Comparison of ENCODE assay signal across 19 cellular contexts in the genomic region with DNA sequence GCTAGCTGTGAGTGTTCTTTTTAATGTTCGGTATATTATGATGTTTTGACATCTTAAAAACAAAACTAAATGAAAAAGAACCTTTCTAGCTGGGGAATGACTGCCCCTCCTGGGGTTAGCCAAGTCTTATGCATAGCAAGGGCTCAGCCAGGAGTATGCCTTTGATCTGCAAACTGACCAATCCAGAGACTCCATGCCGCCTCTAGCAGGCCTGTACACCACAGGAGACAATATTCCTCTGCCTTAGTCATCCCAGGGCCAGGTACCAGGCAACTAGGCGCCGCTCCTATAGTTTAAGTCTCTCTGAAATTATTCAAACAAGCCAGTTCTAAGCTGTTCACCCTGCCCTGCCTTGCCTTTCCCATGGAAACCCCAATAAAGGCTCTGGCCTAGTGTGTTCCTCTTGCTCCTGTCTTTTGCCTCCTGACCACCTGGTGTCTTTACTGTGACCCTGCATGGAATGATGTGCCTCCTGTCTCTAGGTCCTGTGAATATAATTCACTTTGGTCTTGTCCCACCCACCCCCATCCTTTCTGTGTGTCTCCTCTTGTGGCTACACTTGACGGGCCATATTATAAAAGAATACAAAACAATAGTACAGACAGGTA. TPM values are rescaled to one million over a fixed set of nuclear protein-coding genes. Genes with fewer than 3 reads are reported as not detected.
DNase-seq lines count a peak whose midpoint lies in the region; ATAC-seq, FAIRE-seq and TF ChIP-seq lines count a peak whose summit lies in the region.
"Had no signal": no experiment of that assay in that cellular context is flagged by ENCODE, and none has a peak within 500 bp of the region (broad histone marks: within the 10 kb centered on the region; RNA-seq: fewer than 3 reads in every experiment).

No MANE protein-coding gene starts in this region.

- H2AK5ac ChIP-seq in H1 (ENCODE audit: low read depth, low read length): 0 out of 2 replicates have a peak overlapping the region, but pooled peaks have one; percentile 82

- no peak for TF ChIP-seq EP300 in H1 (IDR thresholded peaks at IDR 0.05; ENCODE audit: borderline replicate concordance in 1 of 2, low read depth in 2 of 2, low read length in 2 of 2)

- H4K5ac ChIP-seq in H1 (ENCODE audit: insufficient read length, low read depth, low read length): no peak overlapping the region

- TF ChIP-seq RAD21 in H1 (IDR thresholded peaks at IDR 0.05 in 1 of 2, conservative IDR thresholded peaks at IDR 0.05 in 1 of 2; ENCODE audit: low read depth in 2 of 2, low read length in 2 of 2): no peak

- H3K4ac ChIP-seq in H1 (replicated peaks; ENCODE audit: insufficient read length, low read depth, low read length): no peak overlapping the region

- H2BK5ac ChIP-seq in H1 (ENCODE audit: low read depth, low read length): no peak overlapping the region; the same call in 1 of the 2 replicates

- POLR2A ChIA-PET in H1 (lab: Charles Lee; ENCODE audit: partially characterized antibody): no interaction called here

- H3K18ac ChIP-seq in H1 (ENCODE audit: extremely low read depth, low read length): 0 out of 2 replicates have a peak overlapping the region, but pooled peaks have one; percentile 29

- no peak for TF ChIP-seq POLR2A in H1 (IDR thresholded peaks at IDR 0.05; ENCODE audit: control extremely low read depth in 1 of 2, low read depth in 2 of 2, low read length in 2 of 2)

- H3K79me1 ChIP-seq in H1 (ENCODE audit: low read depth, low read length): no peaks in the 10 kb centered on the region

- no peak overlapping the region for H4K91ac ChIP-seq in H1 (replicated peaks; ENCODE audit: insufficient read length, low read length)

- no peaks in the 10 kb centered on the region for H3K27me3 ChIP-seq in NT2/D1 (ENCODE audit: insufficient read depth, insufficient read length)
- H3K27me3 ChIP-seq in H1 (replicated peaks in 1 of 4; ENCODE audit: control insufficient read depth in 3 of 4, extremely low read depth in 1 of 4, insufficient read depth in 3 of 4, low read length in 3 of 4): no peaks in the 10 kb centered on the region
- no peaks in the 10 kb centered on the region for H3K27me3 ChIP-seq in iPS-20b (ENCODE audit: insufficient read depth, low read length)
- no peaks in the 10 kb centered on the region for H3K27me3 ChIP-seq in MG63
- H3K27me3 ChIP-seq: BE2C, SJCRH30 had no signal

- no peak overlapping the region for H3K56ac ChIP-seq in H1 (replicated peaks; ENCODE audit: insufficient read length, low read depth, low read length)

- peaks cover 4% of the 10 kb centered on the region for H3K4me1 ChIP-seq in NT2/D1 (ENCODE audit: insufficient read depth, insufficient read length)
- peaks cover 5 to 11% (median 9%) of the 10 kb centered on the region in 4 experiments; a peak in 5 of 7 replicates for H3K4me1 ChIP-seq in H1 (replicated peaks in 1 of 4; ENCODE audit: control insufficient read depth in 3 of 4, insufficient read depth in 4 of 4, low read length in 3 of 4)
- H3K4me1 ChIP-seq in iPS-20b (ENCODE audit: insufficient read depth, low read length): peaks cover 16% of the 10 kb centered on the region
- H3K4me1 ChIP-seq: BE2C, SJCRH30 had no signal

- no peak overlapping the region for H2AFZ ChIP-seq in H1 (ENCODE audit: low read length)
- H2AFZ ChIP-seq: GM23248 had no signal

- H2BK20ac ChIP-seq in H1 (ENCODE audit: low read length): no peak overlapping the region

- H3K23ac ChIP-seq in H1 (ENCODE audit: insufficient read length): no peak overlapping the region

- DNase-seq in NT2/D1 (ENCODE audit: low read depth, low spot score) (peak; percentile 36), H1 (ENCODE audit: low read depth in 1 of 2, low spot score in 2 of 2) (peak; percentile 43 to 56), MG63 (no peak), GM13976 (ENCODE audit: low spot score) (no peak), D721Med (ENCODE audit: insufficient read length, low spot score) (no peak)
- DNase-seq: BE2C; CD4-positive, alpha-beta memory T cell; DND-41; GF-D8; GM23248; NCI-H146; NCI-H2227 treated with DMSO at 0.1 percent for 48 hours; NCI-H524 treated with DMSO at 0.1 percent for 48 hours; OCI-M1; SJCRH30 had no signal

- H3K27ac ChIP-seq in H1 (ENCODE audit: low read depth, low read length) (no peak overlapping the region), iPS-20b (ENCODE audit: low read length) (no peak overlapping the region)
- H3K27ac ChIP-seq: GM23248, RWPE1, SJCRH30 had no signal

- H3K9ac ChIP-seq in NT2/D1 (ENCODE audit: insufficient read length, low read depth): no peak overlapping the region
- H3K9ac ChIP-seq in H1 (replicated peaks in 1 of 4; ENCODE audit: extremely low read depth in 1 of 4, low read depth in 3 of 4, low read length in 3 of 4): no peak overlapping the region
- H3K9ac ChIP-seq in iPS-20b (ENCODE audit: low read depth, low read length): no peak overlapping the region
- H3K9ac ChIP-seq: GM23248 had no signal

- H3K23me2 ChIP-seq in H1 (ENCODE audit: low read depth, low read length): no peaks in the 10 kb centered on the region

- 57% methylated on average over 5 of the region's 5 CpGs; no CpG with 5 or more reads in 1 of the 2 experiments for WGBS in H1 (ENCODE audit: extremely low coverage in 1 of 2, insufficient coverage in 1 of 2, insufficient read length in 1 of 2, insufficient replicate concordance in 2 of 2, low coverage in 1 of 2, low lambda C conversion rate in 2 of 2, missing lambda C conversion rate in 1 of 2), 2 experiments

- no peak for ATAC-seq in HG03039 (IDR thresholded peaks at IDR 0.05; ENCODE audit: unreplicated experiment)

- H3K14ac ChIP-seq in H1 (ENCODE audit: insufficient read length): no peak overlapping the region

- H3K4me2 ChIP-seq in H1 (ENCODE audit: insufficient read depth in 1 of 2, low read depth in 2 of 2, low read length in 2 of 2): peak overlapping the region; percentile 31 to 39; a peak in 3 of 4 replicates

- peak overlapping the region; percentile 84 for H2BK12ac ChIP-seq in H1 (ENCODE audit: low read depth, low read length)

- H2BK120ac ChIP-seq in H1 (replicated peaks; ENCODE audit: low read depth, low read length): no peak overlapping the region

- peak; percentile 89 for FAIRE-seq in H1 (lab: Jason Lieb, UNC)
- no peak for FAIRE-seq in D721Med (lab: Jason Lieb, UNC)

- H2BK15ac ChIP-seq in H1 (ENCODE audit: low read length): peak overlapping the region; percentile 84

- no peak overlapping the region for H4K8ac ChIP-seq in H1 (ENCODE audit: extremely low read depth, insufficient read depth, low read length)

- in situ Hi-C loops in GM13976 (cut with MboI; ENCODE audit: low sequenced_read_pairs, unreplicated experiment): no loop called here

- H3K36me3 ChIP-seq in NT2/D1 (ENCODE audit: insufficient read depth, insufficient read length, low read length) (no peaks in the 10 kb centered on the region), H1 (ENCODE audit: control insufficient read depth in 2 of 4, insufficient read depth in 4 of 4, low read length in 3 of 4) (no peaks in the 10 kb centered on the region), iPS-20b (ENCODE audit: insufficient read depth, low read depth, low read length) (no peaks in the 10 kb centered on the region), MG63 (no peaks in the 10 kb centered on the region)
- H3K36me3 ChIP-seq: BE2C had no signal

- TF ChIP-seq CTCF in H1 (IDR thresholded peaks at IDR 0.05; ENCODE audit: control extremely low read depth in 1 of 3, insufficient read depth in 1 of 3, low read depth in 1 of 3, low read length in 3 of 3) (no peak), GM13976 (IDR thresholded peaks at IDR 0.05; ENCODE audit: borderline replicate concordance, control extremely low read depth, extremely low read depth, insufficient read depth, missing control alignments) (no peak), D721Med (IDR thresholded peaks at IDR 0.05; ENCODE audit: insufficient read depth, missing control alignments) (no peak)

- CTCF ChIA-PET in H1 (lab: Charles Lee; ENCODE audit: partially characterized antibody): interaction anchor here (0.6 to 2.0 kb wide), 11 partner anchors 8 to 1056 kb away, joined by 3 to 9 read pairs (median 4); no protein-coding TSS in a partner anchor

- no peaks in the 10 kb centered on the region for H4K20me1 ChIP-seq in H1 (replicated peaks in 1 of 2; ENCODE audit: control insufficient read depth in 1 of 2, insufficient read depth in 2 of 2, low read length in 2 of 2)

- H3K9me3 ChIP-seq in NT2/D1 (ENCODE audit: insufficient read depth, low read length): no peaks in the 10 kb centered on the region
- H3K9me3 ChIP-seq in H1 (ENCODE audit: insufficient read depth in 2 of 2, low read depth in 1 of 2, low read length in 1 of 2): no peaks in the 10 kb centered on the region
- H3K9me3 ChIP-seq in iPS-20b (ENCODE audit: insufficient read depth, low read depth, low read length): no peaks in the 10 kb centered on the region
- no peaks in the 10 kb centered on the region for H3K9me3 ChIP-seq in MG63
- H3K9me3 ChIP-seq: BE2C, SJCRH30 had no signal

- no peaks in the 10 kb centered on the region for H3K79me2 ChIP-seq in H1 (ENCODE audit: control insufficient read depth in 1 of 2, insufficient read depth in 2 of 2, low read length in 2 of 2)

- H3K4me3 ChIP-seq in NT2/D1 (ENCODE audit: insufficient read length, low read depth) (no peak overlapping the region), H1 (ENCODE audit: extremely low read depth in 1 of 4, insufficient read depth in 2 of 4, low read depth in 3 of 4, low read length in 4 of 4) (no peak overlapping the region), iPS-20b (ENCODE audit: low read length) (peak overlapping the region; percentile 38; the same call in 1 of the 2 replicates), MG63 (no peak overlapping the region)
- H3K4me3 ChIP-seq: GM23248, SJCRH30 had no signal

TF ChIP-seq in H1, 55 proteins besides CTCF, POLR2A, EP300 and RAD21:
- peak; percentile 55; the same call in 1 of the 2 replicates for TF ChIP-seq POU5F1 (IDR thresholded peaks at IDR 0.05; ENCODE audit: low read depth, low read length)
- no peak for TF ChIP-seq FOSL1 (IDR thresholded peaks at IDR 0.05; ENCODE audit: insufficient read depth, low read depth, low read length)

RNA-seq across cellular contexts. Expression of gene CHN1, which starts 52.0 kb away (rescaled TPM):
- total RNA-seq in H1 (2021; fragmentation: NEBNext Ultra II Directional; extraction: Animal tissue kit (Norgen Biotek cat#: 25700)): 50.4 and 54.0 TPM in 2 replicates
- polyA plus RNA-seq in H1 (2011; rRNA removed): 27.5 and 65.7 TPM in 2 replicates
- polyA plus RNA-seq in H1 (2011; cell fraction: cytosol; rRNA removed): 58.1 TPM
- 29.0 TPM for polyA plus RNA-seq in H1 (2011; cell fraction: nucleus; rRNA removed)
- polyA plus RNA-seq in H1 (2012, experiment 1 of 2): 45.3 to 77.3 TPM (median 55.9 TPM) in 4 replicates
- 4.8 TPM for polyA plus RNA-seq in H1 (2012, experiment 2 of 2)
- polyA plus RNA-seq in H1 (2013, experiment 1 of 2): 24.2 TPM
- polyA plus RNA-seq in H1 (2013, experiment 2 of 2): 24.6 TPM
- polyA minus RNA-seq in H1 (2011; rRNA and poly(A)+ RNA removed): 80.3 and 138 TPM in 2 replicates
- polyA minus RNA-seq in H1 (2011; cell fraction: cytosol; rRNA and poly(A)+ RNA removed): 23.7 TPM
- polyA minus RNA-seq in H1 (2011; cell fraction: nucleus; rRNA and poly(A)+ RNA removed): 85.2 TPM
- total RNA-seq in MG63 (2014; rRNA removed; shearing (Covaris generic); ENCODE audit: low replicate concordance): 6.4 and 8.1 TPM in 2 replicates
- polyA plus RNA-seq: IgD-negative memory B cell had no signal

Comparison
In these comparisons a context has a peak if more than half of its experiments do, and no peak if none do; other contexts are left out.
1. DNase-seq: peak in NT2/D1 (single experiment) and H1 (2 of 2); none in MG63 (single experiment), GM13976 (single experiment) and D721Med (single experiment).